ENCODE assay signal across 12 cellular contexts in the genomic region with DNA sequence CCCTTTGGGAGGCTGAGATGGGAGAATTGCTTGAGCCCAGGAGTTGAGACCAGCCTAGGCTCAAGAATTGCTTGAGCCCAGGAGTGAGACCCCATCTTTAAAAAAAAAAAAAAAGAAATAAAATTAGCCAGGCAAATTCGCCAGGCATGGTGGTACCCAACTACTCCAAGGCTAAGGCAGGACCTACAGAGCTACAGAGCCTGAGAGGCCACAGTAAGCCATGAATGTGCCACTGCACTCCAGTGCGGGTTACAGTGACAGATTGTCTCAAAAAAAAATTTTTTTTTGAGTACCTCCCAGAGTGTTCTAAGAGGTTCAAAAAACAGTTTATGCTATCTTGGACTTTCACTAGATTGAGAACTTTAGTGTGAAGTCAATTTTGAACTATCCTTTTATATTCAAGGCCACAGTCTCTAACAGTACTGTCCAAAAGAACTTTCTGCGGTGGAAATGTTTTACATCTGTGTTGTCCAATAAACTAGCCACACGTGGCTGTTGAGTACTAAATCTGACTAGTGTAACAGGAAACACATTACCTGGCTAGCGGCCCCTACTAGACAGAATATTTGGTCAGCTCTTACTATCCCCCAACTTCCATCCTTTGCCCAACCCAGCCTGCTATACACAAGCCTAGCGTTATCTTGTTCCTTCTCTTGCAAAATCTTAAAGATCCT. TPM values are rescaled to one million over a fixed set of nuclear protein-coding genes. Genes with fewer than 3 reads are reported as not detected.
A peak's percentile ranks its signal among the peaks of the same experiment; 100 is the strongest.
DNase-seq lines count a peak whose midpoint lies in the region; ATAC-seq and TF ChIP-seq lines count a peak whose summit lies in the region.
"Had no signal": no experiment of that assay in that cellular context is flagged by ENCODE, and none has a peak within 500 bp of the region (broad histone marks: within the 10 kb centered on the region; RNA-seq: fewer than 3 reads in every experiment).

No MANE protein-coding gene starts in this region.

- no peak overlapping the region for H3K4me3 Mint-ChIP-seq in activated naive CD4-positive, alpha-beta T cell treated with anti-CD3 and anti-CD28 coated beads for 36 hours
- peak overlapping the region; percentile 24 for H3K4me3 Mint-ChIP-seq in endothelial cell (ENCODE audit: unreplicated experiment)
- H3K4me3 Mint-ChIP-seq in stimulated activated memory B cell treated with anti-CD40 and anti-IgM and Interleukin-4, amounts not matched to agents 10 μg/mL and 1 μg/mL and 100 μg/mL, for 72 hours: no peak overlapping the region

- no peak overlapping the region for H3K4me3 ChIP-seq in SK-N-MC
- H3K4me3 ChIP-seq: tibial nerve had no signal

- CTCF ChIA-PET in activated naive CD4-positive, alpha-beta T cell treated with anti-CD3 and anti-CD28 coated beads for 36 hours (lab: Charles Lee): interaction anchor here (1.5 kb wide), 1 partner anchor 15 kb away, joined by 4 read pairs; no protein-coding TSS in a partner anchor

- no peak for DNase-seq in activated naive CD4-positive, alpha-beta T cell treated with anti-CD3 and anti-CD28 coated beads for 36 hours
- no peak for DNase-seq in activated naive CD4-positive, alpha-beta T cell (lab: John Stamatoyannopoulos, UW)
- DNase-seq in SK-N-MC (ENCODE audit: low read depth, low spot score) (no peak), endothelial cell (ENCODE audit: low spot score) (no peak), GM19238 (ENCODE audit: insufficient read length, low spot score) (no peak)
- DNase-seq: GF-D8, NCI-H1436 treated with DMSO at 0.1 percent for 48 hours had no signal

- H3K9me3 ChIP-seq in SK-N-MC (ENCODE audit: low read depth, low read length): no peaks in the 10 kb centered on the region
- H3K9me3 ChIP-seq: tibial nerve had no signal

- no peak for ATAC-seq in stimulated activated memory B cell treated with anti-CD40 and anti-IgM and Interleukin-4, amounts not matched to agents 10 μg/mL and 1 μg/mL and 100 μg/mL, for 72 hours
- ATAC-seq in HG03565 (IDR thresholded peaks at IDR 0.05; ENCODE audit: unreplicated experiment) (no peak), GM18868 (IDR thresholded peaks at IDR 0.05; ENCODE audit: unreplicated experiment) (no peak)
- ATAC-seq: esophagus mucosa had no signal

- intact Hi-C loops in activated naive CD4-positive, alpha-beta T cell treated with anti-CD3 and anti-CD28 coated beads for 36 hours (cut with micrococcal nuclease): no loop called here

- H3K36me3 ChIP-seq in SK-N-MC (ENCODE audit: insufficient read depth, low read length): peaks cover 42% of the 10 kb centered on the region

- no peaks in the 10 kb centered on the region for H3K27me3 Mint-ChIP-seq in activated naive CD4-positive, alpha-beta T cell treated with anti-CD3 and anti-CD28 coated beads for 36 hours (ENCODE audit: low read depth)
- peaks cover 22% of the 10 kb centered on the region for H3K27me3 Mint-ChIP-seq in endothelial cell (ENCODE audit: unreplicated experiment)
- H3K27me3 Mint-ChIP-seq in stimulated activated memory B cell treated with anti-CD40 and anti-IgM and Interleukin-4, amounts not matched to agents 10 μg/mL and 1 μg/mL and 100 μg/mL, for 72 hours: no peaks in the 10 kb centered on the region

- H3K27ac Mint-ChIP-seq in activated naive CD4-positive, alpha-beta T cell treated with anti-CD3 and anti-CD28 coated beads for 36 hours: peak overlapping the region; percentile 48
- H3K27ac Mint-ChIP-seq in endothelial cell (ENCODE audit: unreplicated experiment): no peak overlapping the region
- H3K27ac Mint-ChIP-seq in stimulated activated memory B cell treated with anti-CD40 and anti-IgM and Interleukin-4, amounts not matched to agents 10 μg/mL and 1 μg/mL and 100 μg/mL, for 72 hours: peak overlapping the region; percentile 100

- H3K9ac ChIP-seq in SK-N-MC (ENCODE audit: insufficient read length): no peak overlapping the region

- no peak for TF ChIP-seq CTCF in endothelial cell (IDR thresholded peaks at IDR 0.05; ENCODE audit: unreplicated experiment)

- peaks cover 37% of the 10 kb centered on the region for H3K4me1 Mint-ChIP-seq in activated naive CD4-positive, alpha-beta T cell treated with anti-CD3 and anti-CD28 coated beads for 36 hours (ENCODE audit: low read depth)
- H3K4me1 Mint-ChIP-seq in endothelial cell (ENCODE audit: unreplicated experiment): peaks cover 20% of the 10 kb centered on the region
- H3K4me1 Mint-ChIP-seq in stimulated activated memory B cell treated with anti-CD40 and anti-IgM and Interleukin-4, amounts not matched to agents 10 μg/mL and 1 μg/mL and 100 μg/mL, for 72 hours: peaks cover 32% of the 10 kb centered on the region

- peak overlapping the region; percentile 63; the same call in 1 of the 2 replicates for H3K27ac ChIP-seq in SK-N-MC
- H3K27ac ChIP-seq: tibial nerve had no signal

- peaks cover 43% of the 10 kb centered on the region for H3K36me3 Mint-ChIP-seq in activated naive CD4-positive, alpha-beta T cell treated with anti-CD3 and anti-CD28 coated beads for 36 hours (ENCODE audit: low read depth)
- H3K36me3 Mint-ChIP-seq in endothelial cell (ENCODE audit: low read depth, unreplicated experiment): peaks cover 17% of the 10 kb centered on the region
- peaks cover 37% of the 10 kb centered on the region for H3K36me3 Mint-ChIP-seq in stimulated activated memory B cell treated with anti-CD40 and anti-IgM and Interleukin-4, amounts not matched to agents 10 μg/mL and 1 μg/mL and 100 μg/mL, for 72 hours

- H3K9me3 Mint-ChIP-seq in activated naive CD4-positive, alpha-beta T cell treated with anti-CD3 and anti-CD28 coated beads for 36 hours: no peaks in the 10 kb centered on the region
- H3K9me3 Mint-ChIP-seq in endothelial cell (ENCODE audit: unreplicated experiment): no peaks in the 10 kb centered on the region
- H3K9me3 Mint-ChIP-seq in stimulated activated memory B cell treated with anti-CD40 and anti-IgM and Interleukin-4, amounts not matched to agents 10 μg/mL and 1 μg/mL and 100 μg/mL, for 72 hours: no peaks in the 10 kb centered on the region

RNA-seq across cellular contexts. Expression of gene RPL36AL, which starts 2.4 kb away (rescaled TPM):
- 100 to 1,000 TPM; 250 to 266 TPM for total RNA-seq in activated naive CD4-positive, alpha-beta T cell treated with anti-CD3 and anti-CD28 coated beads for 36 hours
- 186 TPM for total RNA-seq in endothelial cell (ENCODE audit: unreplicated experiment)

RNA-seq across cellular contexts. Expression of gene MGAT2, which starts 2.6 kb away (rescaled TPM):
- 10 to 100 TPM; 20.6 to 20.7 TPM for total RNA-seq in activated naive CD4-positive, alpha-beta T cell treated with anti-CD3 and anti-CD28 coated beads for 36 hours
- total RNA-seq in endothelial cell (ENCODE audit: unreplicated experiment): 47.0 TPM

RNA-seq across cellular contexts. Expression of gene DNAAF2, which starts 17.1 kb away (rescaled TPM):
- 1 to 10 TPM; 5.5 to 6.0 TPM for total RNA-seq in activated naive CD4-positive, alpha-beta T cell treated with anti-CD3 and anti-CD28 coated beads for 36 hours
- 8.6 TPM for total RNA-seq in endothelial cell (ENCODE audit: unreplicated experiment)

RNA-seq across cellular contexts. Expression of gene LRR1, which starts 19.2 kb away (rescaled TPM):
- 10 to 100 TPM; 47.7 to 49.1 TPM for total RNA-seq in activated naive CD4-positive, alpha-beta T cell treated with anti-CD3 and anti-CD28 coated beads for 36 hours
- total RNA-seq in endothelial cell (ENCODE audit: unreplicated experiment): 12.9 TPM

RNA-seq across cellular contexts. Expression of gene RPS29, which starts 31.8 kb away (rescaled TPM):
- total RNA-seq in activated naive CD4-positive, alpha-beta T cell treated with anti-CD3 and anti-CD28 coated beads for 36 hours: 1,000 to 10,000 TPM; 1,858 to 2,382 TPM
- 2,246 TPM for total RNA-seq in endothelial cell (ENCODE audit: unreplicated experiment)
